Comparison of ENCODE assay signal across 10 cellular contexts in the genomic region with DNA sequence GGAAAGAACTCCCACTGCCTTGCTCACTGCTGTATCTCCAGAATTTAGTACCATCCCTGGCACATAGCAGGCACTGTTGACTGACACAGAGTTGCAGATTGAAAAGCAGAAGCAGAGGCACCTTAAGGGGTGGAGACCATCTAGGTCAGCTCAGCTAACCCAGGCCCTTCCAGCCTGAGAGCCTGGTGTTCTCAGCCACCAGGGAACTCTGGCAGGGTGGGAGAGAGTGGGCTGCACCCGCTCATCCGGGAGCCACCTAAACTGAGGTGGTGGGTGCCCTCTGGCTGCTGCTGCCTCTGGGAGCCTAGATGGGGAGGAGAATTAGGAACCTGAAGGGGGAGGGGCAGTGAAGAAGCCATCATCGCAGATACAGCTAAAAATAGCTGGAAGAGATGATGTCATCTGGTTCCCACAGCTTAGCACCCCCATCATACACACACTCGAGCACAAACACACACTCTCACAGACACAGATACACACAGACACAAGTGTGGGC. TPM values are rescaled to one million over a fixed set of nuclear protein-coding genes. Genes with fewer than 3 reads are reported as not detected.
DNase-seq lines count a peak whose midpoint lies in the region; ATAC-seq, FAIRE-seq and TF ChIP-seq lines count a peak whose summit lies in the region.
"Had no signal": no experiment of that assay in that cellular context is flagged by ENCODE, and none has a peak within 500 bp of the region (broad histone marks: within the 10 kb centered on the region; RNA-seq: fewer than 3 reads in every experiment).

No MANE protein-coding gene starts in this region.

- TF ChIP-seq CTCF in KMS-11 (conservative IDR thresholded peaks at IDR 0.05; ENCODE audit: low read depth, low read length) (no peak), astrocyte (IDR thresholded peaks at IDR 0.05; ENCODE audit: insufficient read depth, low read depth, low read length) (no peak)

- H3K27me3 Mint-ChIP-seq in astrocyte (ENCODE audit: low read depth, unreplicated experiment), result peaks cover 25% of the 10 kb centered on the region
- H3K27me3 Mint-ChIP-seq in memory B cell, result peaks cover 1% of the 10 kb centered on the region

- no peaks in the 10 kb centered on the region for H4K20me1 ChIP-seq in KMS-11 (ENCODE audit: insufficient read depth)
- H4K20me1 ChIP-seq in astrocyte (ENCODE audit: insufficient read depth, low read length), result no peaks in the 10 kb centered on the region

- H2AFZ ChIP-seq in KMS-11 (ENCODE audit: low read depth) (peak overlapping the region; percentile 44; the same call in 1 of the 2 replicates), astrocyte (ENCODE audit: low read depth, low read length) (peak overlapping the region; percentile 5)

- H3K4me3 Mint-ChIP-seq in astrocyte (ENCODE audit: unreplicated experiment), result no peak overlapping the region
- H3K4me3 Mint-ChIP-seq in memory B cell, result no peak overlapping the region

- H3K4me1 Mint-ChIP-seq in astrocyte (ENCODE audit: low read depth, unreplicated experiment) (no peaks in the 10 kb centered on the region), memory B cell (peaks cover 19% of the 10 kb centered on the region)

- no peaks in the 10 kb centered on the region for H3K79me2 ChIP-seq in KMS-11 (ENCODE audit: insufficient read depth, low read depth)
- no peaks in the 10 kb centered on the region for H3K79me2 ChIP-seq in astrocyte (ENCODE audit: insufficient read depth, low read length)

- H3K9me3 Mint-ChIP-seq in astrocyte (ENCODE audit: unreplicated experiment) (no peaks in the 10 kb centered on the region), memory B cell (no peaks in the 10 kb centered on the region)

- H3K9ac ChIP-seq in KMS-11 (no peak overlapping the region), astrocyte (ENCODE audit: low read length) (no peak overlapping the region)

- H3K4me2 ChIP-seq in KMS-11, result no peak overlapping the region; the same call in 1 of the 2 replicates
- H3K4me2 ChIP-seq in astrocyte (ENCODE audit: low read length), result peak overlapping the region; percentile 20

- peaks cover 2% of the 10 kb centered on the region for H3K36me3 Mint-ChIP-seq in astrocyte (ENCODE audit: low read depth, unreplicated experiment)
- no peaks in the 10 kb centered on the region for H3K36me3 Mint-ChIP-seq in memory B cell

- CTCF ChIA-PET in HEK293T (lab: Yijun Ruan, JAX), result interaction anchor here (0.7 kb wide), 1 partner anchor 11 kb away, joined by 3 read pairs; no protein-coding TSS in a partner anchor

- POLR2A ChIA-PET in HEK293T (lab: Yijun Ruan, JAX), result interaction anchor here (1.0 to 1.6 kb wide), 3 partner anchors 19 to 41 kb away, joined by 3 to 5 read pairs (median 3); a partner anchor contains a TSS

- no peak for FAIRE-seq in astrocyte (lab: Jason Lieb, UNC)
- FAIRE-seq: G401.6 had no signal

- H3K27ac ChIP-seq in KMS-11, result no peak overlapping the region
- H3K27ac ChIP-seq in astrocyte (ENCODE audit: low read depth, low read length), result no peak overlapping the region

- H3K9me3 ChIP-seq in astrocyte (ENCODE audit: insufficient read depth, low read depth, low read length), result no peaks in the 10 kb centered on the region

- DNase-seq in AG20443 (ENCODE audit: low spot score) (peak; percentile 56), astrocyte (ENCODE audit: low read depth) (peak; percentile 22), memory B cell (ENCODE audit: low spot score in 2 of 2) (no peak), hippocampal formation (lab: John Stamatoyannopoulos, UW) (no peak), HEK293T (ENCODE audit: extremely low spot score) (no peak)
- DNase-seq: T-helper 1 cell had no signal

- H3K4me1 ChIP-seq in KMS-11 (ENCODE audit: low read depth, poor library complexity, severe bottlenecking), result peaks cover 13% of the 10 kb centered on the region
- H3K4me1 ChIP-seq in astrocyte (ENCODE audit: insufficient read depth, low read length), result peaks cover 7% of the 10 kb centered on the region

- H3K36me3 ChIP-seq in KMS-11 (ENCODE audit: insufficient read depth), result no peaks in the 10 kb centered on the region
- H3K36me3 ChIP-seq in astrocyte (ENCODE audit: insufficient read depth, low read length), result no peaks in the 10 kb centered on the region

- peak; percentile 84 for ATAC-seq in memory B cell (ENCODE audit: low read depth)
- no peak for ATAC-seq in GM19351 (IDR thresholded peaks at IDR 0.05; ENCODE audit: unreplicated experiment)
- ATAC-seq in HG03196 (IDR thresholded peaks at IDR 0.05; ENCODE audit: unreplicated experiment), result no peak

- H3K27ac Mint-ChIP-seq in astrocyte (ENCODE audit: unreplicated experiment), result no peak overlapping the region
- no peak overlapping the region for H3K27ac Mint-ChIP-seq in memory B cell

- H3K4me3 ChIP-seq in KMS-11 (IDR thresholded peaks at IDR 0.05; ENCODE audit: insufficient read depth, low read depth, low read length) (no peak overlapping the region), astrocyte (ENCODE audit: insufficient read depth, low read depth, low read length) (no peak overlapping the region)

- no peaks in the 10 kb centered on the region for H3K27me3 ChIP-seq in KMS-11 (ENCODE audit: insufficient read depth, low read depth)
- H3K27me3 ChIP-seq in astrocyte (ENCODE audit: insufficient read depth, low read length), result peaks cover 9% of the 10 kb centered on the region

TF ChIP-seq in HEK293T, 16 proteins besides CTCF, POLR2A, EP300 and RAD21:
- TF ChIP-seq FOXM1 (IDR thresholded peaks at IDR 0.05; ENCODE audit: borderline replicate concordance) (no peak), CTBP1 (IDR thresholded peaks at IDR 0.05; ENCODE audit: borderline replicate concordance) (no peak)

RNA-seq across cellular contexts. Expression of a gene that starts 1.5 kb away (rescaled TPM):
- 1.7 and 2.2 TPM in 2 replicates for total RNA-seq in astrocyte

RNA-seq across cellular contexts. Expression of a gene that starts 2.9 kb away (rescaled TPM):
- total RNA-seq in astrocyte, result not detected in 2 replicates

RNA-seq across cellular contexts. Expression of a gene that starts 24.8 kb away (rescaled TPM):
- 55.1 and 57.8 TPM in 2 replicates for total RNA-seq in astrocyte

RNA-seq across cellular contexts. Expression of a gene that starts 29.7 kb away (rescaled TPM):
- total RNA-seq in astrocyte, result 1.3 and 1.7 TPM in 2 replicates

RNA-seq across cellular contexts. Expression of a gene that starts 41.0 kb away (rescaled TPM):
- 55.5 and 68.4 TPM in 2 replicates for total RNA-seq in astrocyte

Comparison
In these comparisons a context has a peak if more than half of its experiments do, and no peak if none do; other contexts are left out.
1. DNase-seq: peak in AG20443 (single experiment) and astrocyte (single experiment); none in memory B cell (0 of 2), hippocampal formation (0 of 2) and HEK293T (single experiment).